Comparison of ENCODE assay signal across 1 cellular context in genomic region chr19:4908311-4908710, GRCh38.
TF ChIP-seq lines count a peak whose summit lies in the region.

No MANE protein-coding gene starts in this region.

TF ChIP-seq in HepG2, 621 proteins besides CTCF, POLR2A, EP300 and RAD21 (continues in another document):
- no peak for TF ChIP-seq ELF3 (CRISPR knock-in tag; IDR thresholded peaks at IDR 0.05)
- no peak for TF ChIP-seq ZNF749 (CRISPR knock-in tag; IDR thresholded peaks at IDR 0.05; ENCODE audit: borderline replicate concordance)
- peak; percentile 47; the same call in 1 of the 2 replicates for TF ChIP-seq PITX1 (CRISPR knock-in tag; IDR thresholded peaks at IDR 0.05)
- peak; percentile 41; the same call in 1 of the 2 replicates for TF ChIP-seq ARID4A (CRISPR knock-in tag; IDR thresholded peaks at IDR 0.05; ENCODE audit: borderline replicate concordance)
- TF ChIP-seq SOX13 (IDR thresholded peaks at IDR 0.05) = no peak
- no peak for TF ChIP-seq SOX13 (CRISPR knock-in tag; conservative IDR thresholded peaks at IDR 0.05 in 1 of 2, IDR thresholded peaks at IDR 0.05 in 1 of 2)
- TF ChIP-seq ZNF780A (CRISPR knock-in tag; IDR thresholded peaks at IDR 0.05) = no peak
- TF ChIP-seq HNF4A (CRISPR knock-in tag; IDR thresholded peaks at IDR 0.05) = peak; percentile 56; the same call in 1 of the 2 replicates
- TF ChIP-seq NR2F1 (CRISPR knock-in tag; IDR thresholded peaks at IDR 0.05) = 0 out of 4 replicates have a peak, but pooled peaks of 1 of the 2 experiments have one; percentile 16
- 0 out of 2 replicates have a peak, but pooled peaks have one; percentile 7 for TF ChIP-seq FOXP4 (CRISPR knock-in tag; IDR thresholded peaks at IDR 0.05)
- peak; percentile 72 for TF ChIP-seq HNF4G (IDR thresholded peaks at IDR 0.05; ENCODE audit: borderline replicate concordance, low read depth, low read length)
- TF ChIP-seq HNF4G (CRISPR knock-in tag; IDR thresholded peaks at IDR 0.05; ENCODE audit: borderline replicate concordance, low read depth) = no peak
- no peak for TF ChIP-seq TEAD3 (CRISPR knock-in tag; optimal IDR thresholded peaks at IDR 0.05; ENCODE audit: borderline replicate concordance)
- TF ChIP-seq SMC3 (IDR thresholded peaks at IDR 0.05; ENCODE audit: low read length) = no peak
- TF ChIP-seq LRRFIP1 (CRISPR knock-in tag; conservative IDR thresholded peaks at IDR 0.05) = no peak
- 0 out of 2 replicates have a peak, but pooled peaks have one; percentile 15 for TF ChIP-seq ZGPAT (CRISPR knock-in tag; IDR thresholded peaks at IDR 0.05)
- 0 out of 2 replicates have a peak, but pooled peaks have one; percentile 46 for TF ChIP-seq MAZ (IDR thresholded peaks at IDR 0.05; ENCODE audit: borderline replicate concordance, low read depth, low read length)
- TF ChIP-seq MAZ (CRISPR knock-in tag; IDR thresholded peaks at IDR 0.05; ENCODE audit: low read depth) = no peak
- TF ChIP-seq MYPOP (CRISPR knock-in tag; IDR thresholded peaks at IDR 0.05) = no peak
- no peak for TF ChIP-seq MAF1 (CRISPR knock-in tag; IDR thresholded peaks at IDR 0.05; ENCODE audit: borderline replicate concordance)
- no peak for TF ChIP-seq RFX1 (IDR thresholded peaks at IDR 0.05)
- no peak for TF ChIP-seq CBX5 (CRISPR knock-in tag; IDR thresholded peaks at IDR 0.05; ENCODE audit: borderline replicate concordance)
- no peak for TF ChIP-seq LCORL (IDR thresholded peaks at IDR 0.05)
- TF ChIP-seq LCORL (CRISPR knock-in tag; IDR thresholded peaks at IDR 0.05) = peak; percentile 40; the same call in 1 of the 2 replicates
- TF ChIP-seq TAF1 (CRISPR knock-in tag; IDR thresholded peaks at IDR 0.05) = 0 out of 2 replicates have a peak, but pooled peaks have one; percentile 8
- no peak for TF ChIP-seq ZNF343 (CRISPR knock-in tag; IDR thresholded peaks at IDR 0.05)
- TF ChIP-seq ZBTB7B (CRISPR knock-in tag; IDR thresholded peaks at IDR 0.05) = peak; percentile 20; the same call in 1 of the 2 replicates
- peak; percentile 76 for TF ChIP-seq PAXIP1 (CRISPR knock-in tag; conservative IDR thresholded peaks at IDR 0.05)
- peak; percentile 33; the same call in 1 of the 2 replicates for TF ChIP-seq PATZ1 (CRISPR knock-in tag; IDR thresholded peaks at IDR 0.05)
- peak; percentile 55 for TF ChIP-seq SIX4 (CRISPR knock-in tag; IDR thresholded peaks at IDR 0.05)
- 0 out of 2 replicates have a peak, but pooled peaks have one; percentile 21 for TF ChIP-seq ZBTB7A (CRISPR knock-in tag; IDR thresholded peaks at IDR 0.05)
- TF ChIP-seq E2F5 (CRISPR knock-in tag; conservative IDR thresholded peaks at IDR 0.05) = no peak
- TF ChIP-seq IKZF4 (CRISPR knock-in tag; IDR thresholded peaks at IDR 0.05; ENCODE audit: borderline replicate concordance, low read depth, not compliant biosample characterization) = peak; percentile 1
- TF ChIP-seq HMG20B (CRISPR knock-in tag; conservative IDR thresholded peaks at IDR 0.05) = 0 out of 2 replicates have a peak, but pooled peaks have one; percentile 8
- TF ChIP-seq ZEB1 (IDR thresholded peaks at IDR 0.05; ENCODE audit: insufficient replicate concordance, low read depth) = peak; percentile 11
- TF ChIP-seq ZNF570 (CRISPR knock-in tag; IDR thresholded peaks at IDR 0.05; ENCODE audit: borderline replicate concordance) = 0 out of 2 replicates have a peak, but pooled peaks have one; percentile 1
- 0 out of 2 replicates have a peak, but pooled peaks have one; percentile 16 for TF ChIP-seq KLF11 (CRISPR knock-in tag; IDR thresholded peaks at IDR 0.05)
- no peak for TF ChIP-seq SALL2 (CRISPR knock-in tag; IDR thresholded peaks at IDR 0.05)
- TF ChIP-seq HMGXB4 (CRISPR knock-in tag; IDR thresholded peaks at IDR 0.05; ENCODE audit: borderline replicate concordance in 1 of 2, low read depth in 1 of 2) = no peak
- TF ChIP-seq SIX1 (CRISPR knock-in tag; IDR thresholded peaks at IDR 0.05; ENCODE audit: borderline replicate concordance) = peak; percentile 73; the same call in 1 of the 2 replicates
- 0 out of 2 replicates have a peak, but pooled peaks have one; percentile 32 for TF ChIP-seq SP5 (CRISPR knock-in tag; IDR thresholded peaks at IDR 0.05; ENCODE audit: borderline replicate concordance, low read depth)
- TF ChIP-seq NCOA1 (CRISPR knock-in tag; IDR thresholded peaks at IDR 0.05) = no peak; the same call in 1 of the 2 replicates
